Comparison of ENCODE assay signal across 10 cellular contexts in the genomic region with DNA sequence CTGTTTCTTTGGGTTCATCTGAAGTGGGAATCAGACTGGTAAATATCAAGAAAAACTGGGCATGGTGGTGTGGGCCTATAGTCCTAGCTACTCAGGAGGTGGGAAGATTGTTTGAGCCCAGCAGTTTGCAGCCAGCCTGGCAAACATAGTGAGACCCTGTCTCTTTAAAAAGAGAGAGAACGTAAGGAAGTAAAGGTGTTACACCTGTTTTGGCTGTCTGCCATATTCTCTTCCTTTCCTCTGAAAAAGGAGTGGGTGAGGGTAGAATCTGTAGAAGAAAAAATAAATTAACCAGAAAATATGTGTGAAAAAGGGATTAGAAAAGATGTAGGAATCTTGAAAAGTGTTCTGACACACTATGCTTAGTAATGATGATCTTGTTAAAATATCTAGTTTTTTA. TPM values are rescaled to one million over a fixed set of nuclear protein-coding genes. Genes with fewer than 3 reads are reported as not detected.
A peak's percentile ranks its signal among the peaks of the same experiment; 100 is the strongest.
DNase-seq lines count a peak whose midpoint lies in the region; ATAC-seq and TF ChIP-seq lines count a peak whose summit lies in the region.
"Had no signal": no experiment of that assay in that cellular context is flagged by ENCODE, and none has a peak within 500 bp of the region (broad histone marks: within the 10 kb centered on the region; RNA-seq: fewer than 3 reads in every experiment).

No MANE protein-coding gene starts in this region.

- peaks cover 22% of the 10 kb centered on the region for H3K4me1 Mint-ChIP-seq in T-helper 17 cell
- peaks cover 29% of the 10 kb centered on the region for H3K4me1 Mint-ChIP-seq in stimulated activated effector memory CD8-positive, alpha-beta T cell treated with anti-CD3 and anti-CD28 coated beads, Interleukin-12 subunit alpha, Interleukin-12 subunit beta, amount 100 ng/mL, for 72 hours

- H3K36me3 Mint-ChIP-seq in T-helper 17 cell (ENCODE audit: low read depth) = no peaks in the 10 kb centered on the region
- H3K36me3 Mint-ChIP-seq in stimulated activated effector memory CD8-positive, alpha-beta T cell treated with anti-CD3 and anti-CD28 coated beads, Interleukin-12 subunit alpha, Interleukin-12 subunit beta, amount 100 ng/mL, for 72 hours = peaks cover 18% of the 10 kb centered on the region

- DNase-seq in NCI-H2171 treated with DMSO at 0.1 percent for 48 hours (lab: John Stamatoyannopoulos, UW) (peak; percentile 20), NCI-H2171 (lab: John Stamatoyannopoulos, UW) (no peak), T-helper 17 cell (no peak), right cardiac atrium (no peak), lower leg skin (ENCODE audit: low spot score in 2 of 2) (no peak)
- DNase-seq in stimulated activated effector memory CD8-positive, alpha-beta T cell treated with anti-CD3 and anti-CD28 coated beads, Interleukin-12 subunit alpha, Interleukin-12 subunit beta, amount 100 ng/mL, for 72 hours (ENCODE audit: low spot score in 2 of 2) = no peak
- DNase-seq: midbrain, NCI-H1694 treated with DMSO at 0.1 percent for 48 hours had no signal

- H3K4me1 ChIP-seq in right cardiac atrium (ENCODE audit: control insufficient read depth, insufficient read depth, low read length) = peaks cover 8% of the 10 kb centered on the region

- H3K27ac ChIP-seq in right cardiac atrium (ENCODE audit: low read length) = peak overlapping the region; percentile 97

- no peaks in the 10 kb centered on the region for H3K27me3 Mint-ChIP-seq in T-helper 17 cell

- TF ChIP-seq POLR2A in lower leg skin (IDR thresholded peaks at IDR 0.05) = no peak

- no peaks in the 10 kb centered on the region for H3K27me3 ChIP-seq in right cardiac atrium (ENCODE audit: control insufficient read depth, insufficient read depth)

- H3K4me3 Mint-ChIP-seq in T-helper 17 cell = peak overlapping the region; percentile 31
- H3K4me3 Mint-ChIP-seq in stimulated activated effector memory CD8-positive, alpha-beta T cell treated with anti-CD3 and anti-CD28 coated beads, Interleukin-12 subunit alpha, Interleukin-12 subunit beta, amount 100 ng/mL, for 72 hours = peak overlapping the region; percentile 47

- 52% methylated on average over 1 of the region's 1 CpG for WGBS in right cardiac atrium
- WGBS in lower leg skin, 2 donors = 33 to 36% methylated on average over 1 of the region's 1 CpG

- H3K27ac Mint-ChIP-seq in T-helper 17 cell = peak overlapping the region; percentile 78
- peak overlapping the region; percentile 73 for H3K27ac Mint-ChIP-seq in stimulated activated effector memory CD8-positive, alpha-beta T cell treated with anti-CD3 and anti-CD28 coated beads, Interleukin-12 subunit alpha, Interleukin-12 subunit beta, amount 100 ng/mL, for 72 hours

- H3K9me3 ChIP-seq in T-helper 17 cell (ENCODE audit: control insufficient read depth, low read length, poor library complexity, severe bottlenecking) = no peaks in the 10 kb centered on the region
- H3K9me3 ChIP-seq in right cardiac atrium (ENCODE audit: control insufficient read depth, low read length) = no peaks in the 10 kb centered on the region

- ATAC-seq in T-helper 17 cell = no peak
- no peak for ATAC-seq in right cardiac atrium
- ATAC-seq in stimulated activated effector memory CD8-positive, alpha-beta T cell treated with anti-CD3 and anti-CD28 coated beads, Interleukin-12 subunit alpha, Interleukin-12 subunit beta, amount 100 ng/mL, for 72 hours = no peak
- ATAC-seq in HG03469 (IDR thresholded peaks at IDR 0.05; ENCODE audit: unreplicated experiment) = no peak
- ATAC-seq in GM21529 (IDR thresholded peaks at IDR 0.05; ENCODE audit: unreplicated experiment) = no peak

- no peak overlapping the region for H3K4me3 ChIP-seq in right cardiac atrium (ENCODE audit: low read length)
- no peak overlapping the region for H3K4me3 ChIP-seq in lower leg skin (ENCODE audit: low read depth, poor library complexity, severe bottlenecking)

- H3K9me3 Mint-ChIP-seq in stimulated activated effector memory CD8-positive, alpha-beta T cell treated with anti-CD3 and anti-CD28 coated beads, Interleukin-12 subunit alpha, Interleukin-12 subunit beta, amount 100 ng/mL, for 72 hours = no peaks in the 10 kb centered on the region

- intact Hi-C loops in right cardiac atrium (cut with DNase I) (no loop called here), lower leg skin (cut with DNase I; ENCODE audit: low total_unique reads) (no loop called here)

- TF ChIP-seq CTCF in lower leg skin (IDR thresholded peaks at IDR 0.05) = no peak

RNA-seq across cellular contexts. Expression of gene AHCYL1, which starts 20.0 kb away (rescaled TPM):
- 10 to 100 TPM; 16.5 to 21.3 TPM for total RNA-seq in T-helper 17 cell
- total RNA-seq in right cardiac atrium = 10 to 100 TPM; 37.4 to 49.6 (median 43.8) TPM
- polyA plus RNA-seq in right cardiac atrium = 27.7 TPM
- 10 to 100 TPM; 42.3 to 54.4 (median 47.8) TPM for total RNA-seq in lower leg skin

RNA-seq across cellular contexts. Expression of gene STRIP1, which starts 29.8 kb away (rescaled TPM):
- 10 to 100 TPM; 70.1 to 86.8 TPM for total RNA-seq in T-helper 17 cell
- total RNA-seq in right cardiac atrium = 10 to 100 TPM; 17.9 to 20.5 (median 18.8) TPM
- polyA plus RNA-seq in right cardiac atrium = 10.8 TPM
- 10 to 100 TPM; 45.0 to 64.1 (median 50.9) TPM for total RNA-seq in lower leg skin
